12 cellular contexts compared by ENCODE assay signal in the genomic region with DNA sequence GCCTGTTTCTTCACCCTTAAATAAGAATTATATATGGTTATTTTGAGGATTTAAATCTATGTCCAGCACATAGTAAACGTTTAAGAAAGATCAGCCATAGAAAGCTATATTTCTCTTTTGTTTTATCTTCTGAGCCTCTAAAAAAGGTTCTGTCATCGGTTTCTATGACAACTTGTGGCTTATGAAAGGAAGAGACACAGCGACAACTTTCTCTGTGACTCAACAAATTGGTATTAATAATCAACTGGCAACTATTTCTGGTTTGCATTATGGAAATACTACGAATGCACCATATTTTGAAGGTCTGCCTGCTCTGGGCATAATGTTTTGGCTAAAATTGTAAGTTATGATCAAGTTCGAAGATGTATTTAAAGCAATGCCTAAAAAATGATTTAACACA.
DNase-seq lines count a peak whose midpoint lies in the region; ATAC-seq, FAIRE-seq and TF ChIP-seq lines count a peak whose summit lies in the region.
"Had no signal": no experiment of that assay in that cellular context is flagged by ENCODE, and none has a peak within 500 bp of the region (broad histone marks: within the 10 kb centered on the region; RNA-seq: fewer than 3 reads in every experiment).

No MANE protein-coding gene starts in this region.

- no peaks in the 10 kb centered on the region for H3K9me2 ChIP-seq in MM.1S (replicated peaks; ENCODE audit: insufficient read depth, low read length)

- no peak overlapping the region for H3K4me3 Mint-ChIP-seq in CD14-positive monocyte
- H3K4me3 Mint-ChIP-seq in activated T-helper 1 cell treated with anti-CD3 and anti-CD28 coated beads, Interleukin-12 subunit alpha, Interleukin-12 subunit beta, Interleukin-2, Interleukin-4 antibody, amounts not matched to agents 30 ng/mL and 10 ng/mL and 1 ng/mL, durations not matched to agents 14 hours and 24 hours and 36 hours, result no peak overlapping the region

- H3K36me3 Mint-ChIP-seq in CD14-positive monocyte, result no peaks in the 10 kb centered on the region
- H3K36me3 Mint-ChIP-seq in activated T-helper 1 cell treated with anti-CD3 and anti-CD28 coated beads, Interleukin-12 subunit alpha, Interleukin-12 subunit beta, Interleukin-2, Interleukin-4 antibody, amounts not matched to agents 30 ng/mL and 10 ng/mL and 1 ng/mL, durations not matched to agents 14 hours and 24 hours and 36 hours (ENCODE audit: low read depth), result no peaks in the 10 kb centered on the region

- H3K4me1 Mint-ChIP-seq in CD14-positive monocyte, result no peaks in the 10 kb centered on the region
- no peaks in the 10 kb centered on the region for H3K4me1 Mint-ChIP-seq in activated T-helper 1 cell treated with anti-CD3 and anti-CD28 coated beads, Interleukin-12 subunit alpha, Interleukin-12 subunit beta, Interleukin-2, Interleukin-4 antibody, amounts not matched to agents 30 ng/mL and 10 ng/mL and 1 ng/mL, durations not matched to agents 14 hours and 24 hours and 36 hours (ENCODE audit: low read depth)

- no peaks in the 10 kb centered on the region for H3K79me2 ChIP-seq in MM.1S (ENCODE audit: low read length)
- H3K79me2 ChIP-seq: hepatocyte had no signal

- H3F3A ChIP-seq in MM.1S (ENCODE audit: insufficient read depth, low read length), result no peaks in the 10 kb centered on the region

- H3K27ac ChIP-seq in MM.1S (ENCODE audit: low read length) (no peak overlapping the region), small intestine (ENCODE audit: low read depth in 1 of 2, low read length in 1 of 2) (no peak overlapping the region)
- H3K27ac ChIP-seq: hepatocyte had no signal

- WGBS in small intestine, 3 donors, result 60 to 70% (median 66%) methylated on average over 5 of the region's 5 CpGs

- H3K27me3 Mint-ChIP-seq in CD14-positive monocyte (ENCODE audit: low read depth in 3 of 3), result peaks cover 0 to 2% (median 1%) of the 10 kb centered on the region in 3 donors
- H3K27me3 Mint-ChIP-seq in activated T-helper 1 cell treated with anti-CD3 and anti-CD28 coated beads, Interleukin-12 subunit alpha, Interleukin-12 subunit beta, Interleukin-2, Interleukin-4 antibody, amounts not matched to agents 30 ng/mL and 10 ng/mL and 1 ng/mL, durations not matched to agents 14 hours and 24 hours and 36 hours (ENCODE audit: insufficient read depth), result no peaks in the 10 kb centered on the region

- H3K9me3 ChIP-seq in MM.1S (replicated peaks; ENCODE audit: insufficient read depth, low read length), result no peaks in the 10 kb centered on the region
- no peaks in the 10 kb centered on the region for H3K9me3 ChIP-seq in skeletal muscle satellite cell (replicated peaks; ENCODE audit: low read length)
- H3K9me3 ChIP-seq in small intestine (ENCODE audit: control insufficient read depth, low read depth), result no peaks in the 10 kb centered on the region

- no peak overlapping the region for H3K4me3 ChIP-seq in MM.1S (ENCODE audit: low read length)
- no peak overlapping the region for H3K4me3 ChIP-seq in skeletal muscle satellite cell (ENCODE audit: low read length)
- no peak overlapping the region for H3K4me3 ChIP-seq in small intestine (ENCODE audit: low read depth in 1 of 2, low read length in 2 of 2)
- H3K4me3 ChIP-seq: hepatocyte had no signal

- no peak for FAIRE-seq in small intestine (lab: Jason Lieb, UNC)
- FAIRE-seq: RCC 7860 had no signal

- H3K36me3 ChIP-seq in MM.1S (replicated peaks; ENCODE audit: insufficient read depth, low read length), result no peaks in the 10 kb centered on the region
- H3K36me3 ChIP-seq in skeletal muscle satellite cell (ENCODE audit: insufficient read depth, low read length), result no peaks in the 10 kb centered on the region
- H3K36me3 ChIP-seq in small intestine (ENCODE audit: control insufficient read depth in 2 of 2, insufficient read depth in 2 of 2, low read length in 2 of 2), result no peaks in the 10 kb centered on the region

- intact Hi-C loops in CD14-positive monocyte (cut with micrococcal nuclease), result no loop called here
- intact Hi-C loops in activated T-helper 1 cell treated with anti-CD3 and anti-CD28 coated beads, Interleukin-12 subunit alpha, Interleukin-12 subunit beta, Interleukin-2, Interleukin-4 antibody, amounts not matched to agents 30 ng/mL and 10 ng/mL and 1 ng/mL, durations not matched to agents 14 hours and 24 hours and 36 hours (cut with micrococcal nuclease), result no loop called here

- no peak for TF ChIP-seq CTCF in MM.1S (IDR thresholded peaks at IDR 0.05; ENCODE audit: low read length)
- no peak for TF ChIP-seq CTCF in CD14-positive monocyte (IDR thresholded peaks at IDR 0.05)

- H3K9ac ChIP-seq in MM.1S (ENCODE audit: low read length), result no peak overlapping the region
- peak overlapping the region; percentile 14 for H3K9ac ChIP-seq in skeletal muscle satellite cell (ENCODE audit: low read depth, low read length)

- no peak overlapping the region for H3K27ac Mint-ChIP-seq in CD14-positive monocyte
- H3K27ac Mint-ChIP-seq in activated T-helper 1 cell treated with anti-CD3 and anti-CD28 coated beads, Interleukin-12 subunit alpha, Interleukin-12 subunit beta, Interleukin-2, Interleukin-4 antibody, amounts not matched to agents 30 ng/mL and 10 ng/mL and 1 ng/mL, durations not matched to agents 14 hours and 24 hours and 36 hours, result no peak overlapping the region

- no peaks in the 10 kb centered on the region for H4K20me1 ChIP-seq in MM.1S (ENCODE audit: insufficient read depth, low read length)

- H2AFZ ChIP-seq in MM.1S (ENCODE audit: low read length), result no peak overlapping the region
- H2AFZ ChIP-seq: hepatocyte had no signal

- ATAC-seq in GM19043 (IDR thresholded peaks at IDR 0.05; ENCODE audit: low read depth, unreplicated experiment) (peak; percentile 90), HG02798 (IDR thresholded peaks at IDR 0.05; ENCODE audit: poor library complexity, unreplicated experiment) (peak; percentile 88)

- H3K4me1 ChIP-seq in MM.1S (ENCODE audit: low read length) (no peaks in the 10 kb centered on the region), skeletal muscle satellite cell (ENCODE audit: control insufficient read depth, insufficient read depth, low read length) (peaks cover 12% of the 10 kb centered on the region), small intestine (ENCODE audit: control insufficient read depth in 2 of 2, insufficient read depth in 1 of 2, low read depth in 1 of 2, low read length in 1 of 2) (no peaks in the 10 kb centered on the region)

- H3K9me3 Mint-ChIP-seq in CD14-positive monocyte, result peaks cover 0 to 2% (median 0%) of the 10 kb centered on the region in 7 donors
- H3K9me3 Mint-ChIP-seq in activated T-helper 1 cell treated with anti-CD3 and anti-CD28 coated beads, Interleukin-12 subunit alpha, Interleukin-12 subunit beta, Interleukin-2, Interleukin-4 antibody, amounts not matched to agents 30 ng/mL and 10 ng/mL and 1 ng/mL, durations not matched to agents 14 hours and 24 hours and 36 hours, result no peaks in the 10 kb centered on the region

- DNase-seq in MM.1S (peak; percentile 14), CD14-positive monocyte (ENCODE audit: low spot score) (no peak), small intestine (no peak), NCI-H446 treated with DMSO at 0.1 percent for 48 hours (lab: John Stamatoyannopoulos, UW) (no peak)
- DNase-seq in activated T-helper 1 cell treated with anti-CD3 and anti-CD28 coated beads, Interleukin-12 subunit alpha, Interleukin-12 subunit beta, Interleukin-2, Interleukin-4 antibody, amounts not matched to agents 30 ng/mL and 10 ng/mL and 1 ng/mL, durations not matched to agents 14 hours and 24 hours and 36 hours (ENCODE audit: low spot score), result no peak
- DNase-seq: activated CD4-positive, alpha-beta T cell treated with anti-CD3 and anti-CD28 coated beads, Interleukin-2, amount 50 U/mL, for 48 hours; aorta had no signal

- H3K27me3 ChIP-seq in MM.1S (replicated peaks; ENCODE audit: insufficient read depth, low read length), result no peaks in the 10 kb centered on the region
- H3K27me3 ChIP-seq in skeletal muscle satellite cell (ENCODE audit: control insufficient read depth, insufficient read depth, low read length), result no peaks in the 10 kb centered on the region
- H3K27me3 ChIP-seq in small intestine (ENCODE audit: control insufficient read depth in 2 of 2, insufficient read depth in 2 of 2, low read length in 2 of 2), result no peaks in the 10 kb centered on the region
- H3K27me3 ChIP-seq: hepatocyte had no signal

- H3K4me2 ChIP-seq in MM.1S (ENCODE audit: low read depth, low read length) (no peak overlapping the region), skeletal muscle satellite cell (ENCODE audit: low read length) (peak overlapping the region; percentile 42)
- H3K4me2 ChIP-seq: hepatocyte had no signal
